Comparison of ENCODE assay signal across 22 cellular contexts in the genomic region with DNA sequence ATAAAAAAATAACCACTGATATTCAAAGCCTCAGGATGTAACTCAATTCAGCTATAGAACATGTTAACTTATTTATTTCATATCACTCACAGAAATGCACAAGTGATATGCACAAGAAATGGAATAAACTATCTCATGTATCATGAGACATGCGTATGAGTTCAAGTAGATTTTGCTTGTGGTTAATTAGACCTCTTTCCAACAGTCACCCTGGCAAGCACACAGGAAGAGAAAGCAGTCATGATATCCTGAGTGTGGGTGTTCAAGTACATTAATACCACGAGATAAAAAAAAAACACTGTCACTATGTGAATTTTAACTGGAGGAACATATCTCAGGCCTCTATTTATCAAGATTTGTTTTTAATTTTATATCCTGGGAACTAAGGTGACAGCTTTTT.
"Had no signal": no experiment of that assay in that cellular context is flagged by ENCODE, and none has a peak within 500 bp of the region (broad histone marks: within the 10 kb centered on the region; RNA-seq: fewer than 3 reads in every experiment).

No MANE protein-coding gene starts in this region.

- H3K9me3 Mint-ChIP-seq: stimulated activated memory B cell treated with anti-CD40 and anti-IgM and Interleukin-4, amounts not matched to agents 10 μg/mL and 1 μg/mL and 100 μg/mL, for 72 hours; stimulated activated naive CD8-positive, alpha-beta T cell treated with anti-CD3 and anti-CD28 coated beads, Interleukin-15, Interleukin-2, amounts not matched to agents 100 ng/mL and 50 ng/mL, for 24 hours had no signal

- H3K27ac ChIP-seq: coronary artery, dorsolateral prefrontal cortex, heart left ventricle, neutrophil, psoas muscle, spleen, tibial artery had no signal

- H3K4me1 Mint-ChIP-seq: naive thymus-derived CD4-positive, alpha-beta T cell; stimulated activated memory B cell treated with anti-CD40 and anti-IgM and Interleukin-4, amounts not matched to agents 10 μg/mL and 1 μg/mL and 100 μg/mL, for 72 hours had no signal

- H3K9me3 ChIP-seq: heart left ventricle, neutrophil, psoas muscle, spleen, tibial artery had no signal

- H3K27ac Mint-ChIP-seq: naive thymus-derived CD4-positive, alpha-beta T cell; stimulated activated memory B cell treated with anti-CD40 and anti-IgM and Interleukin-4, amounts not matched to agents 10 μg/mL and 1 μg/mL and 100 μg/mL, for 72 hours; stimulated activated naive CD8-positive, alpha-beta T cell treated with anti-CD3 and anti-CD28 coated beads, Interleukin-15, Interleukin-2, amounts not matched to agents 100 ng/mL and 50 ng/mL, for 24 hours had no signal

- H3K4me1 ChIP-seq: heart left ventricle, psoas muscle, spleen, tibial artery had no signal

- FAIRE-seq: frontal cortex, islet of Langerhans had no signal

- H3K27me3 ChIP-seq: dorsolateral prefrontal cortex, tibial artery had no signal

- H3K4me3 Mint-ChIP-seq: naive thymus-derived CD4-positive, alpha-beta T cell; stimulated activated memory B cell treated with anti-CD40 and anti-IgM and Interleukin-4, amounts not matched to agents 10 μg/mL and 1 μg/mL and 100 μg/mL, for 72 hours; stimulated activated naive CD8-positive, alpha-beta T cell treated with anti-CD3 and anti-CD28 coated beads, Interleukin-15, Interleukin-2, amounts not matched to agents 100 ng/mL and 50 ng/mL, for 24 hours had no signal

- ATAC-seq: esophagus mucosa; heart left ventricle; naive thymus-derived CD4-positive, alpha-beta T cell; psoas muscle; sciatic nerve; stimulated activated memory B cell treated with anti-CD40 and anti-IgM and Interleukin-4, amounts not matched to agents 10 μg/mL and 1 μg/mL and 100 μg/mL, for 72 hours had no signal

- DNase-seq: dorsolateral prefrontal cortex; effector CD8-positive, alpha-beta T cell; heart left ventricle; hypothalamus; kidney glomerular epithelial cell; mammary epithelial cell; naive thymus-derived CD4-positive, alpha-beta T cell; psoas muscle; retina; spleen; stimulated activated CD4-positive, alpha-beta T cell treated with anti-CD3 and anti-CD28 coated beads, Interleukin-15, amount 100 ng/mL, for 24 hours; stimulated activated CD4-positive, alpha-beta T cell treated with anti-CD3 and anti-CD28 coated beads, Interleukin-1b, Interleukin-23, amount 100 ng/mL, for 48 hours; stimulated activated CD4-positive, alpha-beta T cell treated with anti-CD3 and anti-CD28 coated beads, Interleukin-4, amount 100 ng/mL, for 24 hours; tibial artery had no signal

- H3K36me3 Mint-ChIP-seq: naive thymus-derived CD4-positive, alpha-beta T cell; stimulated activated memory B cell treated with anti-CD40 and anti-IgM and Interleukin-4, amounts not matched to agents 10 μg/mL and 1 μg/mL and 100 μg/mL, for 72 hours had no signal

- H3K36me3 ChIP-seq: heart left ventricle, neutrophil, spleen, tibial artery had no signal

- H3K27me3 Mint-ChIP-seq: stimulated activated memory B cell treated with anti-CD40 and anti-IgM and Interleukin-4, amounts not matched to agents 10 μg/mL and 1 μg/mL and 100 μg/mL, for 72 hours had no signal

- H3K4me3 ChIP-seq: coronary artery, dorsolateral prefrontal cortex, heart left ventricle, psoas muscle, spleen, tibial artery had no signal
